Comparison of ENCODE assay signal across 31 cellular contexts in the genomic region with DNA sequence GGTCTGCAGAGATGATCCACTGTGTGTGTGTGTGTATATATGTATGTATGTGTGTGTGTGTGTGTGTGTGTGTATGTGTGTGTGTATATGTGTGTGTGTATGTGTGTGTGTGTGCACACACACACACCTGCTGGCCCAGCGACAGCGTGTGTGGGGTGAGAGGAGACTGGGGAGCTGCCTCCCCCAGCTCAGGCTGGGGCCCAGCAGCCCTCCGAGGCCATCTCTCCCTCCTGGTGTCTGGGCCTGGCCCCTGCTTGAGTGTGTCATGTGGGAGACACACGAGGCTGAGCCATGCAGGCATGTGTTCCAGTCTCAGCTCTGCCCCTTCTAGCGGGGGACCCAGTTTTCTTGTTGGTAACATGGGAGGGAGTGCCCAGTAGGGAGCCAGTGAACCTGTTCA. TPM values are rescaled to one million over a fixed set of nuclear protein-coding genes. Genes with fewer than 3 reads are reported as not detected.
"Had no signal": no experiment of that assay in that cellular context is flagged by ENCODE, and none has a peak within 500 bp of the region (broad histone marks: within the 10 kb centered on the region; RNA-seq: fewer than 3 reads in every experiment).

No MANE protein-coding gene starts in this region.

- H3K27me3 ChIP-seq: dorsolateral prefrontal cortex, hepatocyte, left lung, pancreas, right atrium auricular region, thyroid gland had no signal

- ATAC-seq: effector memory CD8-positive, alpha-beta T cell; left lung; natural killer cell treated with Interleukin-12 subunit alpha and Interleukin-12 subunit beta and Interleukin-15 and Interleukin-18, amount 100 ng/mL, for 72 hours; psoas muscle had no signal

- H3K4me2 ChIP-seq: hepatocyte had no signal

- FAIRE-seq: astrocyte, colon, frontal cortex, pancreas had no signal

- H3K79me2 ChIP-seq: hepatocyte had no signal

- H3K4me3 ChIP-seq: dorsolateral prefrontal cortex, esophagus muscularis mucosa, hepatocyte, left lung, lung, pancreas, psoas muscle, right atrium auricular region, thyroid gland had no signal

- H2AFZ ChIP-seq: hepatocyte had no signal

- DNase-seq: activated CD4-positive, alpha-beta memory T cell treated with anti-CD3 and anti-CD28 coated beads for 36 hours; activated CD4-positive, alpha-beta T cell treated with anti-CD3 and anti-CD28 coated beads for 48 hours; activated CD4-positive, CD25-positive, alpha-beta regulatory T cell; activated naive CD4-positive, alpha-beta T cell treated with Interleukin-2 at 50 U/mL for 16 hours; activated naive CD8-positive, alpha-beta T cell treated with anti-CD3 and anti-CD28 coated beads for 36 hours; activated T-cell treated with anti-CD3 and anti-CD28 coated beads, Interleukin-2, amount 50 U/mL, for 48 hours; central memory CD4-positive, alpha-beta T cell; dorsolateral prefrontal cortex; effector memory CD8-positive, alpha-beta T cell; glutamatergic neuron; immature natural killer cell; left lung; midbrain; psoas muscle; stimulated activated CD4-positive, alpha-beta T cell treated with anti-CD3 and anti-CD28 coated beads, Interleukin-12 subunit alpha, Interleukin-12 subunit beta, amount 100 ng/mL, for 4 hours; stimulated activated CD4-positive, alpha-beta T cell treated with anti-CD3 and anti-CD28 coated beads, Interleukin-4, amount 100 ng/mL, for 4 hours; substantia nigra; T1000; thyroid gland had no signal

- H3K36me3 ChIP-seq: esophagus muscularis mucosa, left lung, pancreas, right atrium auricular region, thyroid gland had no signal

- H3K9me3 ChIP-seq: esophagus muscularis mucosa, left lung, pancreas, psoas muscle, right atrium auricular region, thyroid gland had no signal

- H3K27ac ChIP-seq: dorsolateral prefrontal cortex, esophagus muscularis mucosa, hepatocyte, left lung, pancreas, right atrium auricular region, thyroid gland had no signal

RNA-seq across cellular contexts. Expression of a gene that starts 18.8 kb away (rescaled TPM):
- total RNA-seq: activated CD4-positive, alpha-beta memory T cell treated with anti-CD3 and anti-CD28 coated beads for 36 hours; activated naive CD8-positive, alpha-beta T cell treated with anti-CD3 and anti-CD28 coated beads for 36 hours; astrocyte; natural killer cell treated with Interleukin-12 subunit alpha and Interleukin-12 subunit beta and Interleukin-15 and Interleukin-18, amount 100 ng/mL, for 72 hours had no signal
- polyA plus RNA-seq: immature natural killer cell had no signal

RNA-seq across cellular contexts. Expression of a gene that starts 29.3 kb away (rescaled TPM):
- total RNA-seq: activated CD4-positive, alpha-beta memory T cell treated with anti-CD3 and anti-CD28 coated beads for 36 hours; activated naive CD8-positive, alpha-beta T cell treated with anti-CD3 and anti-CD28 coated beads for 36 hours; astrocyte; esophagus muscularis mucosa; frontal cortex; hepatocyte; kidney epithelial cell; left lung; lung; natural killer cell treated with Interleukin-12 subunit alpha and Interleukin-12 subunit beta and Interleukin-15 and Interleukin-18, amount 100 ng/mL, for 72 hours; pancreas; psoas muscle; right atrium auricular region; skeletal muscle tissue; thyroid gland; ureter had no signal
- polyA plus RNA-seq: immature natural killer cell, pancreas, psoas muscle had no signal

RNA-seq across cellular contexts. Expression of a gene that starts 56.0 kb away (rescaled TPM):
- polyA plus RNA-seq: immature natural killer cell had no signal
